ENCODE assay signal across 38 cellular contexts in the genomic region with DNA sequence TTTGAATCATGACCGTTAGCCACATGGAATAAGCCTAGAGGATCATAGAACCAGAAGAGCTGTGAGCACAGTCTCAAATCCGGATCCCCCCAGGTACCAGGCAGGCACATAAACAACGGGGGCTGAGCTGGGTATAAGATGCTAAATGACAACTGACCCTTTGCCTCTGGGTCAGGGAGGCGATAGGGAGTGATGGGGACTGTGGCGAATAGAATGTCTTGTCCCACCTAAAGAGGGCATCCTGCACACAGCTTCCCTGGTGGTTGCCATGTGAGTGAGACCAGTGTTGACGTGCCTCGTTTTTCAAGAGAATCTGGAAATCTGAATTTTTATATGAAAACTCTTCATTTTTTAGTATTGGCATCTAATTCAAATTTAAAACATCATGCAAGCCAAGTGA. TPM values are rescaled to one million over a fixed set of nuclear protein-coding genes. Genes with fewer than 3 reads are reported as not detected.
"Had no signal": no experiment of that assay in that cellular context is flagged by ENCODE, and none has a peak within 500 bp of the region (broad histone marks: within the 10 kb centered on the region; RNA-seq: fewer than 3 reads in every experiment).

No MANE protein-coding gene starts in this region.

- ATAC-seq: activated CD8-positive, alpha-beta T cell treated with anti-CD3 and anti-CD28 coated beads for 36 hours; activated naive CD4-positive, alpha-beta T cell treated with anti-CD3 and anti-CD28 coated beads, Interleukin-2, amount 50 U/mL, for 72 hours; activated T-cell treated with anti-CD3 and anti-CD28 coated beads, Interleukin-2, amount 50 U/mL, for 4 hours; activated T-cell treated with anti-CD3 and anti-CD28 coated beads, Interleukin-2, amount 50 U/mL, for 72 hours; activated T-helper 17 cell treated with anti-CD3 and anti-CD28 coated beads, Interleukin-2, amount 50 U/mL, for 72 hours; body of pancreas had no signal

- H3K4me3 ChIP-seq: adrenal gland, body of pancreas, breast epithelium, cardiac muscle cell had no signal

- FAIRE-seq: astrocyte, TTC549 had no signal

- H3K4me1 ChIP-seq: adrenal gland, body of pancreas, breast epithelium had no signal

- H3K27ac ChIP-seq: adrenal gland, body of pancreas, brain microvascular endothelial cell, breast epithelium, cardiac muscle cell, VCaP had no signal

- H3K9me3 ChIP-seq: adrenal gland, body of pancreas, breast epithelium had no signal

- DNase-seq: activated B cell treated with CpG ODN at 0.5 μM for 24 hours; activated CD4-positive, alpha-beta memory T cell treated with anti-CD3 and anti-CD28 coated beads for 36 hours; activated CD4-positive, alpha-beta T cell treated with anti-CD3 and anti-CD28 coated beads for 4 hours; activated CD4-positive, alpha-beta T cell treated with anti-CD3 and anti-CD28 coated beads, Interleukin-2, amount 10 ng/mL, durations not matched to agents 24 days and 14 days; activated CD4-positive, alpha-beta T cell treated with anti-CD3 and anti-CD28 coated beads, Interleukin-2, amount 50 U/mL, for 1 hour; activated CD4-positive, alpha-beta T cell treated with anti-CD3 and anti-CD28 coated beads, Interleukin-2, amount 50 U/mL, for 4 hours; activated CD4-positive, CD25-positive, alpha-beta regulatory T cell treated with anti-CD3 and anti-CD28 coated beads, Interleukin-2, amount 50 U/mL, for 72 hours; activated CD8-positive, alpha-beta memory T cell treated with anti-CD3 and anti-CD28 coated beads, Interleukin-2, amount 50 U/mL, for 4 hours; activated CD8-positive, alpha-beta T cell treated with anti-CD3 and anti-CD28 coated beads for 36 hours; activated effector memory CD4-positive, alpha-beta T cell treated with anti-CD3 and anti-CD28 coated beads, Interleukin-2, amount 50 U/mL, for 16 hours; activated gamma-delta T cell treated with Interleukin-2 at 50 U/mL for 16 hours; activated naive CD4-positive, alpha-beta T cell; activated naive CD4-positive, alpha-beta T cell treated with anti-CD3 and anti-CD28 coated beads for 36 hours; activated naive CD4-positive, alpha-beta T cell treated with anti-CD3 and anti-CD28 coated beads, Interleukin-2, amount 50 U/mL, for 16 hours; activated naive CD8-positive, alpha-beta T cell treated with anti-CD3 and anti-CD28 coated beads for 36 hours; activated T-cell treated with anti-CD3 and anti-CD28 coated beads for 4 hours; activated T-cell treated with anti-CD3 and anti-CD28 coated beads, Interleukin-2, amount 50 U/mL, for 1 hour; activated T-cell treated with anti-CD3 and anti-CD28 coated beads, Interleukin-2, amount 50 U/mL, for 4 hours; activated T-cell treated with anti-CD3 and anti-CD28 coated beads, Interleukin-2, amount 50 U/mL, for 72 hours; adrenal gland; amniotic stem cell; aorta; body of pancreas; brain microvascular endothelial cell; caudate nucleus; cerebellar nuclear complex; T-helper 2 cell; T-helper 9 cell had no signal

- H3K36me3 ChIP-seq: adrenal gland, brain microvascular endothelial cell, breast epithelium, cardiac muscle cell had no signal

- H3K27me3 ChIP-seq: adrenal gland, body of pancreas, brain microvascular endothelial cell, breast epithelium, cardiac muscle cell had no signal

RNA-seq across cellular contexts. Expression of a gene that starts 33.6 kb away (rescaled TPM):
- total RNA-seq: activated B cell treated with CpG ODN at 0.5 μM for 24 hours; activated CD4-positive, alpha-beta memory T cell treated with anti-CD3 and anti-CD28 coated beads for 36 hours; activated CD4-positive, alpha-beta T cell treated with anti-CD3 and anti-CD28 coated beads, Interleukin-2, amount 10 ng/mL, durations not matched to agents 24 days and 14 days; activated CD8-positive, alpha-beta memory T cell treated with anti-CD3 and anti-CD28 coated beads for 36 hours; activated CD8-positive, alpha-beta T cell treated with anti-CD3 and anti-CD28 coated beads for 36 hours; activated naive CD4-positive, alpha-beta T cell treated with anti-CD3 and anti-CD28 coated beads for 36 hours; activated naive CD4-positive, alpha-beta T cell treated with anti-CD3 and anti-CD28 coated beads, Interleukin-2, amount 50 U/mL, for 72 hours; activated naive CD8-positive, alpha-beta T cell treated with anti-CD3 and anti-CD28 coated beads for 36 hours; activated T-cell treated with anti-CD3 and anti-CD28 coated beads, Interleukin-2, amount 50 U/mL, for 4 hours; activated T-cell treated with anti-CD3 and anti-CD28 coated beads, Interleukin-2, amount 50 U/mL, for 72 hours; activated T-helper 1 cell treated with anti-CD3 and anti-CD28 coated beads, Interleukin-12 subunit alpha, Interleukin-12 subunit beta, Interleukin-2, Interleukin-4 antibody, amounts not matched to agents 30 ng/mL and 10 ng/mL and 1 ng/mL, durations not matched to agents 14 hours and 24 hours and 36 hours; activated T-helper 17 cell treated with anti-CD3 and anti-CD28 coated beads, Interleukin-2, amount 50 U/mL, for 72 hours; adrenal gland; aorta; astrocyte; body of pancreas; cardiac muscle cell; chondrocyte had no signal
- polyA plus RNA-seq: adrenal gland, cardiac muscle cell had no signal

RNA-seq across cellular contexts. Expression of a gene that starts 56.9 kb away (rescaled TPM):
- total RNA-seq: activated B cell treated with CpG ODN at 0.5 μM for 24 hours; activated CD4-positive, alpha-beta memory T cell treated with anti-CD3 and anti-CD28 coated beads for 36 hours; activated CD4-positive, alpha-beta T cell treated with anti-CD3 and anti-CD28 coated beads, Interleukin-2, amount 10 ng/mL, durations not matched to agents 24 days and 14 days; activated CD8-positive, alpha-beta memory T cell treated with anti-CD3 and anti-CD28 coated beads for 36 hours; activated CD8-positive, alpha-beta T cell treated with anti-CD3 and anti-CD28 coated beads for 36 hours; activated naive CD4-positive, alpha-beta T cell treated with anti-CD3 and anti-CD28 coated beads for 36 hours; activated naive CD4-positive, alpha-beta T cell treated with anti-CD3 and anti-CD28 coated beads, Interleukin-2, amount 50 U/mL, for 72 hours; activated naive CD8-positive, alpha-beta T cell treated with anti-CD3 and anti-CD28 coated beads for 36 hours; activated T-cell treated with anti-CD3 and anti-CD28 coated beads, Interleukin-2, amount 50 U/mL, for 72 hours; activated T-helper 1 cell treated with anti-CD3 and anti-CD28 coated beads, Interleukin-12 subunit alpha, Interleukin-12 subunit beta, Interleukin-2, Interleukin-4 antibody, amounts not matched to agents 30 ng/mL and 10 ng/mL and 1 ng/mL, durations not matched to agents 14 hours and 24 hours and 36 hours; activated T-helper 17 cell treated with anti-CD3 and anti-CD28 coated beads, Interleukin-2, amount 50 U/mL, for 72 hours; aorta; astrocyte; body of pancreas; cardiac muscle cell had no signal
